ENCODE assay signal across 9 cellular contexts in the genomic region with DNA sequence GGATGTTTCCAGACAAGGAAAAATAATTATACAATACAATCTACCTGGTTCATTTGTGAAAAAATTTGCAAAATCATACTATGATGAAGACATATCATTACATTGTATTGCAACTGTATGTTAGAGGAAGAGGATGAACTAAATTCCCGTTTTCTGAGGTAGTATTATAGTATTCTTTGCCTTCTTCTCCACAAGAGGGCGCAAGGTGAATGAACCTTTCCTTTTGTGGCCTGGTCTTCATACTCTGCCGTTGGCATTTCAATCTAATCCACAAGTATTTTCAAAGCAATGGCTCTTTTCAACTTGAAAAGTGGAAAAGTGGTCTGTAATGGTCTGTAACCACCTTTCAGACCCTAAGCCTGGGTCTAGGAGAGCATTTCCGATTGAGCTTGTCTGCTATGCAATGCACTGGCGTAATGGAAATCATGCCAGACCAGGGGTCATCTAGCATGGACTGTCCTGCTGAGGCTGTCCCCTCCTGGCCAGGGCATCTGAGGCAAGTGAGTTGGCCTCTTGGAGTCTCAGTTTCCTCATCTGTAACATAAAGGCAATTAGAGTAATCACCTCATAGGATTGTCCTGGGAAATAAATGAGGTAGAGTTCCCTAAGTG. TPM values are rescaled to one million over a fixed set of nuclear protein-coding genes. Genes with fewer than 3 reads are reported as not detected.
DNase-seq lines count a peak whose midpoint lies in the region; ATAC-seq and TF ChIP-seq lines count a peak whose summit lies in the region.
"Had no signal": no experiment of that assay in that cellular context is flagged by ENCODE, and none has a peak within 500 bp of the region (broad histone marks: within the 10 kb centered on the region; RNA-seq: fewer than 3 reads in every experiment).

No MANE protein-coding gene starts in this region.

- no peak overlapping the region for H3K4me3 ChIP-seq in RWPE2 (ENCODE audit: severe bottlenecking)

- no CpG with 5 or more reads among the region's 5 CpGs for WGBS in H9 (ENCODE audit: extremely low coverage, insufficient read length, low lambda C conversion rate)

- no peak overlapping the region for H2BK5ac ChIP-seq in H9 (ENCODE audit: insufficient read length, low read length)

- H3K27me3 ChIP-seq in H9 (ENCODE audit: insufficient read depth, low read length): no peaks in the 10 kb centered on the region
- H3K27me3 ChIP-seq in RWPE2 (ENCODE audit: insufficient read depth, poor library complexity, severe bottlenecking): no peaks in the 10 kb centered on the region

- no peak overlapping the region for H3K14ac ChIP-seq in H9 (ENCODE audit: insufficient read depth, low read length)

- H3K27ac Mint-ChIP-seq in H9 (no peak overlapping the region), brain (no peak overlapping the region)

- H3K79me2 ChIP-seq in H9 (ENCODE audit: insufficient read depth, low read length): no peaks in the 10 kb centered on the region

- H3K27me3 Mint-ChIP-seq in H9 (ENCODE audit: low read depth) (peaks cover 5% of the 10 kb centered on the region), brain (peaks cover 13% of the 10 kb centered on the region)

- no peaks in the 10 kb centered on the region for H3K36me3 ChIP-seq in RWPE2 (ENCODE audit: low read depth)

- no peak overlapping the region for H4K91ac ChIP-seq in H9 (ENCODE audit: insufficient read length, low read depth, low read length)

- H3K56ac ChIP-seq in H9 (ENCODE audit: insufficient read length, low read depth, low read length): no peak overlapping the region

- no peak overlapping the region for H3K4me3 Mint-ChIP-seq in H9
- H3K4me3 Mint-ChIP-seq in brain: no peak overlapping the region

- no peaks in the 10 kb centered on the region for H3K23me2 ChIP-seq in H9 (ENCODE audit: insufficient read length, low read depth, low read length, poor library complexity, severe bottlenecking)

- no peak overlapping the region for H3K4me2 ChIP-seq in H9 (ENCODE audit: insufficient read depth, insufficient read length, low read length)

- H3K4me1 ChIP-seq in H9 (ENCODE audit: insufficient read depth, low read length) (no peaks in the 10 kb centered on the region), RWPE2 (ENCODE audit: insufficient read depth, poor library complexity, severe bottlenecking) (peaks cover 26% of the 10 kb centered on the region)

- peak overlapping the region; percentile 84 for H2AFZ ChIP-seq in H9 (ENCODE audit: low read length)

- no peaks in the 10 kb centered on the region for H3K79me1 ChIP-seq in H9 (ENCODE audit: insufficient read depth, low read depth, low read length, poor library complexity, severe bottlenecking)

- H3K9me3 Mint-ChIP-seq in H9: no peaks in the 10 kb centered on the region; a peak in 1 of 5 replicates
- H3K9me3 Mint-ChIP-seq in brain: peaks cover 0 to 8% (median 0%) of the 10 kb centered on the region in 5 experiments

- no peak overlapping the region for H2BK120ac ChIP-seq in H9 (ENCODE audit: low read depth, low read length, poor library complexity, severe bottlenecking)

- no peaks in the 10 kb centered on the region for H4K20me1 ChIP-seq in H9 (ENCODE audit: control insufficient read depth, insufficient read depth, insufficient read length)

- peak; percentile 86 for TF ChIP-seq CTCF in H9 (conservative IDR thresholded peaks at IDR 0.05)
- TF ChIP-seq CTCF in RWPE2 (IDR thresholded peaks at IDR 0.05; ENCODE audit: poor library complexity, severe bottlenecking): peak; percentile 92
- TF ChIP-seq CTCF in brain (conservative IDR thresholded peaks at IDR 0.05): peak; percentile 80 to 85

- H3K36me3 Mint-ChIP-seq in H9 (ENCODE audit: insufficient read depth in 1 of 3, low read depth in 3 of 3): no peaks in the 10 kb centered on the region
- no peaks in the 10 kb centered on the region for H3K36me3 Mint-ChIP-seq in brain

- DNase-seq in activated CD8-positive, alpha-beta memory T cell treated with anti-CD3 and anti-CD28 coated beads for 4 hours (ENCODE audit: low read depth in 2 of 2): peak; percentile 8 to 13
- DNase-seq in activated CD8-positive, alpha-beta memory T cell treated with anti-CD3 and anti-CD28 coated beads, Interleukin-2, amount 50 U/mL, for 48 hours: no peak
- DNase-seq in H9: no peak
- peak; percentile 74 for DNase-seq in NCI-H1092 (lab: John Stamatoyannopoulos, UW)
- no peak for DNase-seq in RWPE2 (ENCODE audit: low spot score)
- peak; percentile 70 for DNase-seq in iPS-NIHi7 (ENCODE audit: extremely low spot score)
- peak; percentile 61 for DNase-seq in stimulated activated CD4-positive, alpha-beta T cell treated with anti-CD3 and anti-CD28 coated beads, Interleukin-4, amount 100 ng/mL, for 24 hours

- H3K4ac ChIP-seq in H9 (ENCODE audit: low read depth, low read length): no peak overlapping the region

- no peak overlapping the region for H3K27ac ChIP-seq in H9 (ENCODE audit: insufficient read length, low read depth, low read length)
- no peak overlapping the region for H3K27ac ChIP-seq in RWPE2 (ENCODE audit: poor library complexity, severe bottlenecking)
- H3K27ac ChIP-seq: epithelial cell of prostate had no signal

- no peak overlapping the region for H4K5ac ChIP-seq in H9 (ENCODE audit: insufficient read length, low read depth, low read length)

- no peak overlapping the region for H3K23ac ChIP-seq in H9 (ENCODE audit: insufficient read length, low read depth, low read length)

- H2BK20ac ChIP-seq in H9 (ENCODE audit: low read depth, low read length, poor library complexity, severe bottlenecking): no peak overlapping the region

- H3K4me1 Mint-ChIP-seq in H9 (peaks cover 9 to 16% of the 10 kb centered on the region in 2 experiments; a peak in 3 of 4 replicates), brain (no peaks in the 10 kb centered on the region)

- no peak overlapping the region for H3K18ac ChIP-seq in H9 (ENCODE audit: insufficient read length, low read depth, low read length)

- no peak overlapping the region for H3K9ac ChIP-seq in H9 (ENCODE audit: extremely low read depth, insufficient read length, low read length)

- no peak overlapping the region for H4K8ac ChIP-seq in H9 (replicated peaks; ENCODE audit: insufficient read length, low read depth, low read length)

- H2BK12ac ChIP-seq in H9 (ENCODE audit: insufficient read length, low read depth, low read length): no peak overlapping the region

- no peak overlapping the region for H2AK5ac ChIP-seq in H9 (ENCODE audit: insufficient read length, low read length)

- H3K9me3 ChIP-seq in H9 (ENCODE audit: control insufficient read depth, low read depth, low read length): no peaks in the 10 kb centered on the region
- no peaks in the 10 kb centered on the region for H3K9me3 ChIP-seq in RWPE2 (ENCODE audit: severe bottlenecking)

- no peak overlapping the region for H2BK15ac ChIP-seq in H9 (ENCODE audit: low read depth, low read length)

- ATAC-seq in RWPE2 (ENCODE audit: low read depth): peak; percentile 62

- no peak overlapping the region for H3T11ph ChIP-seq in H9 (ENCODE audit: low read length)

RNA-seq across cellular contexts. Expression of gene ZNF396, which starts 30.8 kb away (rescaled TPM):
- 0.94 and 1.2 TPM in 2 replicates for total RNA-seq in H9 (2021)
- polyA plus RNA-seq in brain (ENCODE audit: insufficient read depth, low read depth, low replicate concordance): 1.3 TPM

Comparison
In these comparisons a context has a peak if more than half of its experiments do, and no peak if none do; other contexts are left out.
1. DNase-seq: peak in activated CD8-positive, alpha-beta memory T cell treated with anti-CD3 and anti-CD28 coated beads for 4 hours (2 of 2), NCI-H1092 (single experiment), iPS-NIHi7 (single experiment) and stimulated activated CD4-positive, alpha-beta T cell treated with anti-CD3 and anti-CD28 coated beads, Interleukin-4, amount 100 ng/mL, for 24 hours (single experiment); none in activated CD8-positive, alpha-beta memory T cell treated with anti-CD3 and anti-CD28 coated beads, Interleukin-2, amount 50 U/mL, for 48 hours (single experiment), H9 (single experiment) and RWPE2 (single experiment).
2. Peak in every context shown above with its lines, with median percentiles within 50 percentile points of each other: CTCF ChIP-seq.